ENCODE assay signal across 20 cellular contexts in the genomic region with DNA sequence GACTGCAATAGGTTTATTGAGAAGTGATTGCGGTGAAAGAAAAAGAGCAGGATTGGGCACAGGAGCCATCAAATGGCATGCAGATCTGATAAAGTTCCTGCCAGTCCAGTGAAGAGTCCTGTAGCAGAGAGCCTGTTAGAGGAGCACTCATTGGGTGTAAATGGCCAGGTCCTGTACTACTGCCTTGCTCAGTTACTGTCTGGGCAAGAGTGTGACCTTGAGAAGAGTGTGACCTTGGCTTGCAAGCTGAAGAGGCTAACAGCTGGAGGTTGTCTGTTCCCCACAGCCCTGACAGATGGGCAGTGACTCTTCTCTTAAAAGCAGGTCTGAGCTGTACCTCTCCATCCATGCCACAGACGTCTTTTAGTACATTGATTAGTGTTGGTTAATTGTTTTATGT.
"Had no signal": no experiment of that assay in that cellular context is flagged by ENCODE, and none has a peak within 500 bp of the region (broad histone marks: within the 10 kb centered on the region; RNA-seq: fewer than 3 reads in every experiment).

No MANE protein-coding gene starts in this region.

- H3K4me2 ChIP-seq: neural progenitor cell had no signal

- H3K36me3 ChIP-seq: adrenal gland, breast epithelium, gastroesophageal sphincter, neural progenitor cell, spleen, thoracic aorta, upper lobe of left lung had no signal

- H3K27me3 ChIP-seq: adrenal gland, breast epithelium, gastroesophageal sphincter, neural progenitor cell, spleen, upper lobe of left lung had no signal

- H3K9ac ChIP-seq: neural progenitor cell had no signal

- H3K9me3 Mint-ChIP-seq: activated naive CD4-positive, alpha-beta T cell treated with anti-CD3 and anti-CD28 coated beads, Interleukin-2, amount 50 U/mL, for 24 hours; memory B cell; naive B cell; neural progenitor cell; stimulated activated memory B cell treated with anti-CD40 and anti-IgM and Interleukin-4, amounts not matched to agents 10 μg/mL and 1 μg/mL and 100 μg/mL, for 72 hours had no signal

- H3K4me3 Mint-ChIP-seq: activated naive CD4-positive, alpha-beta T cell treated with anti-CD3 and anti-CD28 coated beads, Interleukin-2, amount 50 U/mL, for 24 hours; memory B cell; naive B cell; neural progenitor cell; stimulated activated memory B cell treated with anti-CD40 and anti-IgM and Interleukin-4, amounts not matched to agents 10 μg/mL and 1 μg/mL and 100 μg/mL, for 72 hours had no signal

- H3K9me3 ChIP-seq: adrenal gland, breast epithelium, gastroesophageal sphincter, mucosa of descending colon, spleen, thoracic aorta, upper lobe of left lung had no signal

- H3K4me3 ChIP-seq: adrenal gland, breast epithelium, gastroesophageal sphincter, mucosa of descending colon, neural progenitor cell, spleen, thoracic aorta, upper lobe of left lung had no signal

- H3K27ac ChIP-seq: breast epithelium, neural progenitor cell, thoracic aorta had no signal

- DNase-seq: activated CD8-positive, alpha-beta memory T cell treated with anti-CD3 and anti-CD28 coated beads for 24 hours; activated effector memory CD4-positive, alpha-beta T cell treated with anti-CD3 and anti-CD28 coated beads, Interleukin-2, amount 50 U/mL, for 16 hours; activated T-cell treated with anti-CD3 and anti-CD28 coated beads, Interleukin-2, amount 50 U/mL, for 72 hours; effector CD4-positive, alpha-beta T cell; mucosa of descending colon; naive B cell; spleen; stimulated activated CD4-positive, alpha-beta T cell treated with anti-CD3 and anti-CD28 coated beads, Interleukin-4, amount 100 ng/mL, for 4 hours; upper lobe of left lung had no signal

- FAIRE-seq: astrocyte had no signal

- H3K27me3 Mint-ChIP-seq: activated naive CD4-positive, alpha-beta T cell treated with anti-CD3 and anti-CD28 coated beads, Interleukin-2, amount 50 U/mL, for 24 hours; memory B cell; naive B cell; stimulated activated memory B cell treated with anti-CD40 and anti-IgM and Interleukin-4, amounts not matched to agents 10 μg/mL and 1 μg/mL and 100 μg/mL, for 72 hours had no signal

- H2AFZ ChIP-seq: neural progenitor cell had no signal

- H3K36me3 Mint-ChIP-seq: activated naive CD4-positive, alpha-beta T cell treated with anti-CD3 and anti-CD28 coated beads, Interleukin-2, amount 50 U/mL, for 24 hours; neural progenitor cell had no signal

- H3K27ac Mint-ChIP-seq: activated naive CD4-positive, alpha-beta T cell treated with anti-CD3 and anti-CD28 coated beads, Interleukin-2, amount 50 U/mL, for 24 hours; activated T-cell treated with anti-CD3 and anti-CD28 coated beads, Interleukin-2, amount 50 U/mL, for 72 hours; memory B cell; neural progenitor cell; stimulated activated memory B cell treated with anti-CD40 and anti-IgM and Interleukin-4, amounts not matched to agents 10 μg/mL and 1 μg/mL and 100 μg/mL, for 72 hours had no signal

- H3K4me1 ChIP-seq: breast epithelium had no signal

- ATAC-seq: activated CD4-positive, CD25-positive, alpha-beta regulatory T cell treated with anti-CD3 and anti-CD28 coated beads, Interleukin-2, amount 50 U/mL, for 24 hours; activated T-cell treated with anti-CD3 and anti-CD28 coated beads, Interleukin-2, amount 50 U/mL, for 72 hours; gastroesophageal sphincter; mucosa of descending colon; sciatic nerve; stimulated activated memory B cell treated with anti-CD40 and anti-IgM and Interleukin-4, amounts not matched to agents 10 μg/mL and 1 μg/mL and 100 μg/mL, for 72 hours had no signal
